In genomic region chr2:36380624-36381481, GRCh38 we compare ENCODE assay signal across 1 cellular context.
A peak's percentile ranks its signal among the peaks of the same experiment; 100 is the strongest.
TF ChIP-seq lines count a peak whose summit lies in the region.

No MANE protein-coding gene starts in this region.

TF ChIP-seq in HepG2, 621 proteins besides CTCF, POLR2A, EP300 and RAD21 (continued from another document and continues in another):
- TF ChIP-seq ZNF609 (CRISPR knock-in tag; IDR thresholded peaks at IDR 0.05; ENCODE audit: borderline replicate concordance) (peak; percentile 97), ZNF619 (CRISPR knock-in tag; IDR thresholded peaks at IDR 0.05) (peak; percentile 97), U2AF1 (optimal IDR thresholded peaks at IDR 0.05; ENCODE audit: low read depth, low read length) (no peak), ATF7 (IDR thresholded peaks at IDR 0.05) (no peak), ATF7 (CRISPR knock-in tag; IDR thresholded peaks at IDR 0.05) (peak; percentile 95), ARNTL (CRISPR knock-in tag; IDR thresholded peaks at IDR 0.05) (peak; percentile 82), CREBL2 (CRISPR knock-in tag; IDR thresholded peaks at IDR 0.05; ENCODE audit: borderline replicate concordance) (0 out of 2 replicates have a peak, but pooled peaks have one; percentile 46), KDM5B (CRISPR knock-in tag; IDR thresholded peaks at IDR 0.05; ENCODE audit: borderline replicate concordance) (peak; percentile 86; the same call in 1 of the 2 replicates), CBX1 (IDR thresholded peaks at IDR 0.05; ENCODE audit: low read depth) (no peak), ZNF275 (CRISPR knock-in tag; IDR thresholded peaks at IDR 0.05; ENCODE audit: borderline replicate concordance) (peak; percentile 91; the same call in 1 of the 2 replicates), NR2F6 (IDR thresholded peaks at IDR 0.05) (peak; percentile 97), NR2F6 (CRISPR knock-in tag; IDR thresholded peaks at IDR 0.05) (peak; percentile 98), ZBTB46 (CRISPR knock-in tag; IDR thresholded peaks at IDR 0.05; ENCODE audit: borderline replicate concordance) (peak; percentile 94; the same call in 1 of the 2 replicates), GATAD1 (CRISPR knock-in tag; IDR thresholded peaks at IDR 0.05) (peak; percentile 62), ZNF383 (CRISPR knock-in tag; IDR thresholded peaks at IDR 0.05; ENCODE audit: borderline replicate concordance) (no peak), U2AF2 (IDR thresholded peaks at IDR 0.05; ENCODE audit: low read depth, low read length) (no peak), ZNF773 (CRISPR knock-in tag; IDR thresholded peaks at IDR 0.05; ENCODE audit: borderline replicate concordance) (no peak), MAFF (IDR thresholded peaks at IDR 0.05; ENCODE audit: low read depth, low read length) (no peak), ZSCAN5A (CRISPR knock-in tag; IDR thresholded peaks at IDR 0.05; ENCODE audit: borderline replicate concordance) (peak; percentile 68; the same call in 1 of the 2 replicates), MEIS2 (CRISPR knock-in tag; IDR thresholded peaks at IDR 0.05) (peak; percentile 83), FLYWCH1 (CRISPR knock-in tag; IDR thresholded peaks at IDR 0.05) (no peak), ELF1 (CRISPR knock-in tag; IDR thresholded peaks at IDR 0.05) (peak; percentile 87), FOSL1 (CRISPR knock-in tag; IDR thresholded peaks at IDR 0.05; ENCODE audit: borderline replicate concordance) (no peak), MEIS1 (CRISPR knock-in tag; IDR thresholded peaks at IDR 0.05; ENCODE audit: borderline replicate concordance) (peak; percentile 90; the same call in 1 of the 2 replicates), AKNA (CRISPR knock-in tag; IDR thresholded peaks at IDR 0.05; ENCODE audit: borderline replicate concordance) (no peak), ZNF724P (CRISPR knock-in tag; IDR thresholded peaks at IDR 0.05; ENCODE audit: borderline replicate concordance) (no peak; the same call in 1 of the 2 replicates), XRCC5 (optimal IDR thresholded peaks at IDR 0.05; ENCODE audit: low read length) (peak; percentile 87), ZNF337 (CRISPR knock-in tag; IDR thresholded peaks at IDR 0.05; ENCODE audit: borderline replicate concordance, low read depth) (no peak), ZNF496 (CRISPR knock-in tag; IDR thresholded peaks at IDR 0.05; ENCODE audit: insufficient replicate concordance) (no peak), ZNF335 (CRISPR knock-in tag; IDR thresholded peaks at IDR 0.05) (peak; percentile 13; the same call in 1 of the 2 replicates), RFX3 (CRISPR knock-in tag; IDR thresholded peaks at IDR 0.05) (no peak), ARID3A (IDR thresholded peaks at IDR 0.05; ENCODE audit: low read depth, low read length) (peak; percentile 28; the same call in 1 of the 2 replicates), RBAK (CRISPR knock-in tag; IDR thresholded peaks at IDR 0.05) (no peak), CAMTA2 (CRISPR knock-in tag; IDR thresholded peaks at IDR 0.05; ENCODE audit: borderline replicate concordance) (no peak), SRSF1 (optimal IDR thresholded peaks at IDR 0.05; ENCODE audit: low read depth, low read length) (peak; percentile 76), ZNF34 (CRISPR knock-in tag; IDR thresholded peaks at IDR 0.05; ENCODE audit: borderline replicate concordance) (peak; percentile 82; the same call in 1 of the 2 replicates), ZNF737 (CRISPR knock-in tag; IDR thresholded peaks at IDR 0.05; ENCODE audit: borderline replicate concordance) (no peak), ZBTB14 (CRISPR knock-in tag; IDR thresholded peaks at IDR 0.05) (no peak), PBX3 (CRISPR knock-in tag; IDR thresholded peaks at IDR 0.05; ENCODE audit: borderline replicate concordance) (no peak), NR1H2 (CRISPR knock-in tag; IDR thresholded peaks at IDR 0.05; ENCODE audit: borderline replicate concordance, low read depth) (no peak; the same call in 1 of the 2 replicates)
